In the genomic region with DNA sequence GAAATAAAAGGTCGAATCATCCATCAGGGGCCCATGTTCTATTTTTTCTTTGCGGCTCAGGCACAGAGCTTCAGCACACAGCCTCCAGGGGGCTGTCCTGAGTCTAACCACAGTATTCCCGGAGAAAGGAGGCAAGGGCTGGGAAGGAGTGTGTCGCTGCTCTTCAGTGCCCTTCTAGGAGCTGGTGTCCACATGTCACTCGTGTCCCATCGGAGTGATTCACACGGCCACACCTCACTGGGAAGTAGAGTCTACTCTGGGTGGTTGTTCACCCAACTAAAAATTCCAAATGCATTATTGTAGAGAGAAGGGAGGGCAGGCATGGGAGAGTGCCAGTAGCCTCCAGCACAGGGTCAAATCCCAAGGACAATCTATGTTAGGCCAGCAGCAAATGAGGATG, we compare ENCODE assay signal across 9 cellular contexts.
DNase-seq lines count a peak whose midpoint lies in the region; ATAC-seq, FAIRE-seq and TF ChIP-seq lines count a peak whose summit lies in the region.
"Had no signal": no experiment of that assay in that cellular context is flagged by ENCODE, and none has a peak within 500 bp of the region (broad histone marks: within the 10 kb centered on the region; RNA-seq: fewer than 3 reads in every experiment).

No MANE protein-coding gene starts in this region.

- CTCF ChIA-PET in A549 (lab: Yijun Ruan, JAX) = interaction anchor here (0.5 to 12.6 kb wide), 13 partner anchors 12 to 476 kb away, joined by 3 to 742 read pairs (median 3); a partner anchor contains a TSS

- peak overlapping the region; percentile 31 for H3K4me2 ChIP-seq in A549

- DNase-seq in A549 (ENCODE audit: low read depth in 1 of 2, low spot score in 1 of 2) = peak; percentile 61 to 65
- peak; percentile 51 to 65 for DNase-seq in SHP77 (lab: John Stamatoyannopoulos, UW)
- peak; percentile 53 for DNase-seq in iPS-NIHi11 (ENCODE audit: low spot score)
- no peak for DNase-seq in NCI-H2196 (lab: John Stamatoyannopoulos, UW; ENCODE audit: unreplicated experiment)
- no peak for DNase-seq in NCI-H226
- DNase-seq: stimulated activated CD4-positive, alpha-beta T cell treated with anti-CD3 and anti-CD28 coated beads, Interleukin-15, amount 100 ng/mL, for 24 hours had no signal

- H3K4me3 Mint-ChIP-seq in stimulated activated memory B cell treated with anti-CD40 and anti-IgM and Interleukin-4, amounts not matched to agents 10 μg/mL and 1 μg/mL and 100 μg/mL, for 72 hours = no peak overlapping the region

- H3K27me3 Mint-ChIP-seq in stimulated activated memory B cell treated with anti-CD40 and anti-IgM and Interleukin-4, amounts not matched to agents 10 μg/mL and 1 μg/mL and 100 μg/mL, for 72 hours = peaks cover 53% of the 10 kb centered on the region

- TF ChIP-seq CTCF in A549 (IDR thresholded peaks at IDR 0.05) (peak; percentile 56), GM12875 (IDR thresholded peaks at IDR 0.05; ENCODE audit: borderline replicate concordance, insufficient read depth, low read depth, low read length) (peak; percentile 28; the same call in 1 of the 2 replicates)

- TF ChIP-seq POLR2A in A549 (IDR thresholded peaks at IDR 0.05; ENCODE audit: low read length) = no peak

- peaks cover 7% of the 10 kb centered on the region for H3K4me1 Mint-ChIP-seq in stimulated activated memory B cell treated with anti-CD40 and anti-IgM and Interleukin-4, amounts not matched to agents 10 μg/mL and 1 μg/mL and 100 μg/mL, for 72 hours

- peak; percentile 46 for FAIRE-seq in A549 (lab: Jason Lieb, UNC)

- no peaks in the 10 kb centered on the region for H3K9me3 Mint-ChIP-seq in stimulated activated memory B cell treated with anti-CD40 and anti-IgM and Interleukin-4, amounts not matched to agents 10 μg/mL and 1 μg/mL and 100 μg/mL, for 72 hours

- WGBS in A549 (ENCODE audit: missing lambda C conversion rate) = 4% methylated on average over 7 of the region's 7 CpGs

- H3K4me3 ChIP-seq in A549 (no peak overlapping the region), GM12875 (ENCODE audit: low read depth, low read length) (no peak overlapping the region)

- no peak overlapping the region for H3K27ac ChIP-seq in A549

- peak in 1 of 2 experiments; percentile 31; a peak in 1 of 5 replicates for TF ChIP-seq RAD21 in A549 (conservative IDR thresholded peaks at IDR 0.05 in 1 of 2, IDR thresholded peaks at IDR 0.05 in 1 of 2)

- no peak for TF ChIP-seq EP300 in A549 (IDR thresholded peaks at IDR 0.05)

- ATAC-seq in A549 = peak; percentile 56 to 64; a peak in 4 of 6 replicates
- ATAC-seq in GM21528 (IDR thresholded peaks at IDR 0.05; ENCODE audit: low FRiP score, unreplicated experiment) = no peak
- no peak for ATAC-seq in stimulated activated memory B cell treated with anti-CD40 and anti-IgM and Interleukin-4, amounts not matched to agents 10 μg/mL and 1 μg/mL and 100 μg/mL, for 72 hours

- peaks cover 23% of the 10 kb centered on the region; the same call in 2 of the 3 replicates for H3K4me1 ChIP-seq in A549

- no peaks in the 10 kb centered on the region for H3K36me3 Mint-ChIP-seq in stimulated activated memory B cell treated with anti-CD40 and anti-IgM and Interleukin-4, amounts not matched to agents 10 μg/mL and 1 μg/mL and 100 μg/mL, for 72 hours

- no peak overlapping the region for H3K27ac Mint-ChIP-seq in stimulated activated memory B cell treated with anti-CD40 and anti-IgM and Interleukin-4, amounts not matched to agents 10 μg/mL and 1 μg/mL and 100 μg/mL, for 72 hours

- H3K9me3 ChIP-seq in A549 = no peaks in the 10 kb centered on the region

- POLR2A ChIA-PET in A549 (lab: Yijun Ruan, JAX) = interaction anchor here (1.0 kb wide), 1 partner anchor 115 kb away, joined by 3 read pairs; a partner anchor contains a TSS

TF ChIP-seq in A549, 52 proteins besides CTCF, POLR2A, EP300 and RAD21:
- no peak for TF ChIP-seq MAZ (IDR thresholded peaks at IDR 0.05; ENCODE audit: borderline replicate concordance, low read depth, low read length)
- TF ChIP-seq, protein P1, sequence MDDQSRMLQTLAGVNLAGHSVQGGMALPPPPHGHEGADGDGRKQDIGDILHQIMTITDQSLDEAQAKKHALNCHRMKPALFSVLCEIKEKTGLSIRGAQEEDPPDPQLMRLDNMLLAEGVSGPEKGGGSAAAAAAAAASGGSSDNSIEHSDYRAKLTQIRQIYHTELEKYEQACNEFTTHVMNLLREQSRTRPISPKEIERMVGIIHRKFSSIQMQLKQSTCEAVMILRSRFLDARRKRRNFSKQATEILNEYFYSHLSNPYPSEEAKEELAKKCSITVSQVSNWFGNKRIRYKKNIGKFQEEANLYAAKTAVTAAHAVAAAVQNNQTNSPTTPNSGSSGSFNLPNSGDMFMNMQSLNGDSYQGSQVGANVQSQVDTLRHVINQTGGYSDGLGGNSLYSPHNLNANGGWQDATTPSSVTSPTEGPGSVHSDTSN (IDR thresholded peaks at IDR 0.05) = no peak
- TF ChIP-seq SREBF2 (IDR thresholded peaks at IDR 0.05) = no peak
- TF ChIP-seq TP53 (CRISPR knock-in tag; IDR thresholded peaks at IDR 0.05) = no peak
- TF ChIP-seq SMC3 (IDR thresholded peaks at IDR 0.05) = 0 out of 3 replicates have a peak, but pooled peaks have one; percentile 26

Comparison
In these comparisons a context has a peak if more than half of its experiments do, and no peak if none do; other contexts are left out.
1. ATAC-seq: peak in A549 (2 of 2); none in GM21528 (single experiment) and stimulated activated memory B cell treated with anti-CD40 and anti-IgM and Interleukin-4, amounts not matched to agents 10 μg/mL and 1 μg/mL and 100 μg/mL, for 72 hours (single experiment).
2. DNase-seq: peak in A549 (2 of 2), SHP77 (2 of 2) and iPS-NIHi11 (single experiment); none in NCI-H2196 (single experiment) and NCI-H226 (single experiment).